10 cellular contexts compared by ENCODE assay signal in genomic region chr2:148653437-148653836, GRCh38. TPM values are rescaled to one million over a fixed set of nuclear protein-coding genes. Genes with fewer than 3 reads are reported as not detected.
DNase-seq lines count a peak whose midpoint lies in the region; ATAC-seq lines count a peak whose summit lies in the region.
"Had no signal": no experiment of that assay in that cellular context is flagged by ENCODE, and none has a peak within 500 bp of the region (broad histone marks: within the 10 kb centered on the region; RNA-seq: fewer than 3 reads in every experiment).

No MANE protein-coding gene starts in this region.

- peak overlapping the region in 3 of 5 donors; percentile 22 to 31 (median 23) for H3K4me3 Mint-ChIP-seq in immature natural killer cell

- no peaks in the 10 kb centered on the region for H3K27me3 Mint-ChIP-seq in immature natural killer cell (ENCODE audit: low read depth in 3 of 3)

- peak overlapping the region in 3 of 6 donors; percentile 13 to 26 (median 20) for H3K27ac Mint-ChIP-seq in immature natural killer cell

- ATAC-seq in GM18508 (IDR thresholded peaks at IDR 0.05; ENCODE audit: insufficient read depth, unreplicated experiment) (peak; percentile 70), GM21390 (IDR thresholded peaks at IDR 0.05; ENCODE audit: unreplicated experiment) (peak; percentile 96), HG03378 (IDR thresholded peaks at IDR 0.05; ENCODE audit: unreplicated experiment) (peak; percentile 87)

- DNase-seq in immature natural killer cell, result no peak
- no peak for DNase-seq in RKO (ENCODE audit: low spot score)
- no peak for DNase-seq in substantia nigra (lab: John Stamatoyannopoulos, UW)
- no peak for DNase-seq in hippocampal formation (lab: John Stamatoyannopoulos, UW)
- DNase-seq in NCI-H2029 treated with DMSO at 0.1 percent for 48 hours (lab: John Stamatoyannopoulos, UW), result no peak
- DNase-seq: adrenal gland, NCI-H345 had no signal

- peaks cover 86 to 100% of the 10 kb centered on the region in 2 donors for H3K4me1 Mint-ChIP-seq in immature natural killer cell

- H3K36me3 Mint-ChIP-seq in immature natural killer cell, result no peaks in the 10 kb centered on the region

- H3K9me3 Mint-ChIP-seq in immature natural killer cell, result no peaks in the 10 kb centered on the region

- H3K27ac ChIP-seq in substantia nigra (ENCODE audit: low read depth, low read length, poor library complexity, severe bottlenecking), result no peak overlapping the region

RNA-seq across cellular contexts. Expression of gene EPC2, which starts 8.9 kb away (rescaled TPM):
- 1 to 10 TPM; 1.8 to 2.8 (median 2.8) TPM for polyA plus RNA-seq in immature natural killer cell
